1 cellular context compared by ENCODE assay signal in genomic region chr7:45118830-45119452, GRCh38.
TF ChIP-seq lines count a peak whose summit lies in the region.

No MANE protein-coding gene starts in this region.

TF ChIP-seq in GM12878, 131 proteins besides CTCF, POLR2A, EP300 and RAD21:
- no peak for TF ChIP-seq IKZF1 (conservative IDR thresholded peaks at IDR 0.05)
- TF ChIP-seq CUX1 (IDR thresholded peaks at IDR 0.05; ENCODE audit: insufficient replicate concordance, low read depth, low read length), result no peak
- no peak for TF ChIP-seq SMC3 (IDR thresholded peaks at IDR 0.05; ENCODE audit: borderline replicate concordance, low read length)
- TF ChIP-seq TARDBP (IDR thresholded peaks at IDR 0.05; ENCODE audit: borderline replicate concordance), result no peak
- TF ChIP-seq KAT2A (conservative IDR thresholded peaks at IDR 0.05; ENCODE audit: control insufficient read depth, low read depth, low read length), result no peak
- TF ChIP-seq USF2 (IDR thresholded peaks at IDR 0.05; ENCODE audit: borderline replicate concordance, low read depth, low read length), result no peak
- no peak for TF ChIP-seq NR2C2 (IDR thresholded peaks at IDR 0.05; ENCODE audit: borderline replicate concordance, control insufficient read depth, insufficient read length, low read depth)
- TF ChIP-seq GABPA (IDR thresholded peaks at IDR 0.05; ENCODE audit: low read depth), result no peak
- TF ChIP-seq SMAD5 (IDR thresholded peaks at IDR 0.05; ENCODE audit: low read depth), result no peak
- TF ChIP-seq YY1 (IDR thresholded peaks at IDR 0.05; ENCODE audit: low read depth, low read length), result no peak
- TF ChIP-seq ATF7 (IDR thresholded peaks at IDR 0.05; ENCODE audit: low read depth), result no peak
- TF ChIP-seq ZNF274 (IDR thresholded peaks at IDR 0.05; ENCODE audit: insufficient read depth, insufficient read length), result no peak
- TF ChIP-seq CHD1 (IDR thresholded peaks at IDR 0.05; ENCODE audit: low read depth, low read length), result no peak
- no peak for TF ChIP-seq HDAC6 (IDR thresholded peaks at IDR 0.05; ENCODE audit: unreplicated experiment)
- TF ChIP-seq NFYA (IDR thresholded peaks at IDR 0.05; ENCODE audit: borderline replicate concordance, low read depth, low read length), result no peak
- TF ChIP-seq SUZ12 (IDR thresholded peaks at IDR 0.05; ENCODE audit: unreplicated experiment), result no peak
- no peak for TF ChIP-seq CEBPZ (IDR thresholded peaks at IDR 0.05; ENCODE audit: low read depth, low read length)
